In genomic region chr17:81512560-81512983, GRCh38 we compare ENCODE assay signal across 8 cellular contexts. TPM values are rescaled to one million over a fixed set of nuclear protein-coding genes. Genes with fewer than 3 reads are reported as not detected.
DNase-seq lines count a peak whose midpoint lies in the region; ATAC-seq and TF ChIP-seq lines count a peak whose summit lies in the region.

Gene ACTG1 (minus strand): TSS chr17:81512799. CDS start chr17:81512354, 445 bp downstream.

- H3K27ac Mint-ChIP-seq in CD14-positive monocyte, result peak within 1 kb of the TSS; percentile 83 to 95 (median 90)

- peaks cover 0 to 4% (median 0%) of the 10 kb centered on the region in 7 donors for H3K9me3 Mint-ChIP-seq in CD14-positive monocyte

- DNase-seq in CD14-positive monocyte (ENCODE audit: low spot score), result peak; percentile 90
- peak; percentile 95 for DNase-seq in HuH-7 (ENCODE audit: low spot score)
- DNase-seq in OCI-M1 (lab: John Stamatoyannopoulos, UW), result peak; percentile 95
- DNase-seq in activated T-cell treated with anti-CD3 and anti-CD28 coated beads for 24 hours (ENCODE audit: low read depth), result peak; percentile 86
- peak; percentile 95 for DNase-seq in epidermal melanocyte (ENCODE audit: insufficient read length, low spot score)
- DNase-seq in stimulated activated CD8-positive, alpha-beta memory T cell treated with anti-CD3 and anti-CD28 coated beads, Interleukin-2, amount 100 ng/mL, for 1 hour (ENCODE audit: low read depth in 2 of 2), result peak; percentile 88 to 89

- H3K4me3 Mint-ChIP-seq in CD14-positive monocyte, result peak within 1 kb of the TSS; percentile 95 to 96

- H3K4me3 ChIP-seq in mononuclear cell (ENCODE audit: low read length), result peak within 1 kb of the TSS; percentile 77

- H3K36me3 Mint-ChIP-seq in CD14-positive monocyte, result peaks cover 35 to 45% of the 10 kb centered on the region in 2 donors

- H3K27me3 Mint-ChIP-seq in CD14-positive monocyte (ENCODE audit: low read depth in 3 of 3), result peaks cover 0 to 2% (median 0%) of the 10 kb centered on the region in 3 donors

- H3K4me1 ChIP-seq in mononuclear cell (ENCODE audit: insufficient read depth, low read length), result peaks cover 69% of the 10 kb centered on the region

- ATAC-seq in GM19452 (IDR thresholded peaks at IDR 0.05; ENCODE audit: unreplicated experiment), result peak; percentile 38

- intact Hi-C loops in CD14-positive monocyte (cut with micrococcal nuclease), result loop anchor here in 1 of 2 donors (5.0 kb wide), 2 partner anchors 40 to 115 kb away; partner anchors contain the start of genes BAHCC1 and FAAP100

- H3K27me3 ChIP-seq in mononuclear cell (ENCODE audit: insufficient read depth, low read length), result no peaks in the 10 kb centered on the region

- H3K4me1 Mint-ChIP-seq in CD14-positive monocyte, result peaks cover 64% of the 10 kb centered on the region

- no peaks in the 10 kb centered on the region for H3K9me3 ChIP-seq in mononuclear cell (ENCODE audit: low read depth, low read length)

- TF ChIP-seq CTCF in CD14-positive monocyte (IDR thresholded peaks at IDR 0.05), result no peak

RNA-seq across cellular contexts. Expression of gene ACTG1, which starts in this region (rescaled TPM):
- polyA plus RNA-seq in CD14-positive monocyte, result 1,000 to 10,000 TPM; 1,133 to 1,620 TPM
- 2,327 TPM for total RNA-seq in mononuclear cell

Comparison
In these comparisons a context has a peak if more than half of its experiments do, and no peak if none do; other contexts are left out.
1. Peak in every context shown above with its lines: DNase-seq, ATAC-seq and H3K4me3 ChIP-seq.